8 cellular contexts compared by ENCODE assay signal in the genomic region with DNA sequence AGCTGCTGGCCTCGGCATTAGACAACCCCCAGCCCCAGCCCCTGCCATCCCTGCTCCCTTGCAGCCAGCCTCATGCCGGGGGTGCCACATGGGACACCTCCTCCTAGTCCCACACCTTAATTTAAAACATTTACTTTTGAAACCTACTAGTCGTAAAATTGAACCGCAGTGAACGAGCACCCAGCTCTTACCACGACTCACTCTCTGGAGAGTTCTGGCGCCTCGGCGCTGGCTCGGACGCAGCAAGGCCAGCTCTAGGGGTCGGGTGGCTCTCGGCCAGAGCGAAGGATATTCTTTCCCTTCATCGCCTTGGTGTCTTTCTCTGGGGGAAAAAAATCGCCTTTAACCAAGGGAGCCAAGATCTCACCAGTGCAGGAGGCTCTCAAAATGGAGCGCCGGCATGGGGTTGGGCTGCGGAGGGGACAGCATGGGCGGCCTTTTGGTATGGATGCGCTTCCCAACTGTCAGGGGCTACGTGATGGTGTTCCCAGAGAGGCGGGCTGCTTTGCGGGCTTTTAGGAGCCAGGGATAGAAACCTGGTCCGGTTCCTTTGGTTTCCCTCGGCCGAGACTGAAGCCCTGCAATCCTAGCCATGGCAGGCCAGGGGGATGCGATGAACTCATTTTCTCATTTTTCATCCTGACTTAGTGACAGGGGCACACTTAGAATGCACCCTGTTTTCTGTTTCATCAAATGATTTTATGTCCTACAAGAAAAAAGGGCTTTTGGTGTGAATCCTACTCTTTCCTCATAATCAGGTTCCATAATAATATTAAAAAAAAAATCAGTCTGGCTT.
A peak's percentile ranks its signal among the peaks of the same experiment; 100 is the strongest.
DNase-seq lines count a peak whose midpoint lies in the region; ATAC-seq and TF ChIP-seq lines count a peak whose summit lies in the region.

No MANE protein-coding gene starts in this region.

- H3K27ac Mint-ChIP-seq in effector memory CD8-positive, alpha-beta T cell: peak overlapping the region; percentile 62 to 75
- peak overlapping the region in 1 of 3 experiments; percentile 67 for H3K27ac Mint-ChIP-seq in nephron

- TF ChIP-seq CTCF in OCI-LY3 (IDR thresholded peaks at IDR 0.05; ENCODE audit: low read depth, low read length): no peak
- no peak for TF ChIP-seq CTCF in nephron (IDR thresholded peaks at IDR 0.05; ENCODE audit: unreplicated experiment in 3 of 3)

- peaks cover 3% of the 10 kb centered on the region for H3K36me3 Mint-ChIP-seq in effector memory CD8-positive, alpha-beta T cell (ENCODE audit: insufficient read depth)
- no peaks in the 10 kb centered on the region for H3K36me3 Mint-ChIP-seq in nephron (ENCODE audit: low read depth)

- H3K36me3 ChIP-seq in BLaER1 (no peaks in the 10 kb centered on the region), OCI-LY3 (replicated peaks; ENCODE audit: low read depth, low read length) (no peaks in the 10 kb centered on the region)

- no peaks in the 10 kb centered on the region for H3K9me3 ChIP-seq in BLaER1
- H3K9me3 ChIP-seq in OCI-LY3 (ENCODE audit: insufficient read depth, low read length): no peaks in the 10 kb centered on the region

- H3K9ac ChIP-seq in BLaER1 (peak overlapping the region; percentile 84), OCI-LY3 (ENCODE audit: low read length) (peak overlapping the region; percentile 66)

- H3K27me3 ChIP-seq in BLaER1 (no peaks in the 10 kb centered on the region), OCI-LY3 (ENCODE audit: low read depth, low read length) (peaks cover 33% of the 10 kb centered on the region)

- no peak for DNase-seq in effector memory CD8-positive, alpha-beta T cell
- DNase-seq in NK-92 treated with Interleukin-12 subunit alpha and Interleukin-12 subunit beta, amount 100 ng/mL, for 24 hours (lab: John Stamatoyannopoulos, UW): no peak
- DNase-seq in stimulated activated CD4-positive, alpha-beta T cell treated with anti-CD3 and anti-CD28 coated beads, Interleukin-12 subunit alpha, Interleukin-12 subunit beta, amount 100 ng/mL, for 4 hours: no peak

- H4K20me1 ChIP-seq in BLaER1 (peaks cover 68% of the 10 kb centered on the region), OCI-LY3 (ENCODE audit: insufficient read depth, low read length) (peaks cover 46% of the 10 kb centered on the region)

- no peaks in the 10 kb centered on the region for H3K9me3 Mint-ChIP-seq in effector memory CD8-positive, alpha-beta T cell
- H3K9me3 Mint-ChIP-seq in nephron: no peaks in the 10 kb centered on the region

- H3K4me1 Mint-ChIP-seq in effector memory CD8-positive, alpha-beta T cell (ENCODE audit: low read depth in 2 of 2): peaks cover 51 to 53% of the 10 kb centered on the region in 2 donors
- peaks cover 4% of the 10 kb centered on the region for H3K4me1 Mint-ChIP-seq in nephron

- H3K4me3 ChIP-seq in BLaER1: peak overlapping the region; percentile 95
- peak overlapping the region; percentile 89 for H3K4me3 ChIP-seq in OCI-LY3 (ENCODE audit: low read length)

- H3K4me2 ChIP-seq in BLaER1 (peak overlapping the region; percentile 94), OCI-LY3 (ENCODE audit: low read length) (peak overlapping the region; percentile 84)

- H3K4me3 Mint-ChIP-seq in effector memory CD8-positive, alpha-beta T cell: peak overlapping the region; percentile 85 to 88
- H3K4me3 Mint-ChIP-seq in nephron: peak overlapping the region; percentile 88 to 92 (median 90)

- H3K27me3 Mint-ChIP-seq in effector memory CD8-positive, alpha-beta T cell: no peaks in the 10 kb centered on the region
- peaks cover 64% of the 10 kb centered on the region for H3K27me3 Mint-ChIP-seq in nephron (ENCODE audit: low read depth)

- H3K27ac ChIP-seq in BLaER1 (peak overlapping the region; percentile 74), OCI-LY3 (ENCODE audit: low read length) (no peak overlapping the region)

- no peak for ATAC-seq in effector memory CD8-positive, alpha-beta T cell (replicated peaks)
- ATAC-seq in GM21786 (IDR thresholded peaks at IDR 0.05; ENCODE audit: unreplicated experiment): no peak
- no peak for ATAC-seq in HG03159 (IDR thresholded peaks at IDR 0.05; ENCODE audit: unreplicated experiment)

- H3K79me2 ChIP-seq in OCI-LY3 (ENCODE audit: low read length): no peaks in the 10 kb centered on the region

- H3K4me1 ChIP-seq in BLaER1: peaks cover 74% of the 10 kb centered on the region
- peaks cover 12% of the 10 kb centered on the region for H3K4me1 ChIP-seq in OCI-LY3 (ENCODE audit: low read length)

- no peak overlapping the region for H2AFZ ChIP-seq in OCI-LY3 (ENCODE audit: low read depth, low read length)
